10 cellular contexts compared by ENCODE assay signal in genomic region chr4:8871417-8872401, GRCh38. TPM values are rescaled to one million over a fixed set of nuclear protein-coding genes. Genes with fewer than 3 reads are reported as not detected.
A peak's percentile ranks its signal among the peaks of the same experiment; 100 is the strongest.
DNase-seq lines count a peak whose midpoint lies in the region; ATAC-seq and TF ChIP-seq lines count a peak whose summit lies in the region.
"Had no signal": no experiment of that assay in that cellular context is flagged by ENCODE, and none has a peak within 500 bp of the region (broad histone marks: within the 10 kb centered on the region; RNA-seq: fewer than 3 reads in every experiment).

TSS of gene HMX1 (minus strand) at chr4:8871839. CDS start at chr4:8871614, 225 bp downstream.

- H3K4me3 Mint-ChIP-seq in stimulated activated memory B cell treated with anti-CD40 and anti-IgM and Interleukin-4, amounts not matched to agents 10 μg/mL and 1 μg/mL and 100 μg/mL, for 72 hours: no peak within 1 kb of the TSS

- H3K36me3 Mint-ChIP-seq in stimulated activated memory B cell treated with anti-CD40 and anti-IgM and Interleukin-4, amounts not matched to agents 10 μg/mL and 1 μg/mL and 100 μg/mL, for 72 hours: peaks cover 6% of the 10 kb centered on the region

- intact Hi-C loops in tibial artery (cut with DNase I; ENCODE audit: low total_unique reads): no loop called here

- H3K4me1 Mint-ChIP-seq in stimulated activated memory B cell treated with anti-CD40 and anti-IgM and Interleukin-4, amounts not matched to agents 10 μg/mL and 1 μg/mL and 100 μg/mL, for 72 hours: peaks cover 3% of the 10 kb centered on the region

- H3K9me3 Mint-ChIP-seq in stimulated activated memory B cell treated with anti-CD40 and anti-IgM and Interleukin-4, amounts not matched to agents 10 μg/mL and 1 μg/mL and 100 μg/mL, for 72 hours: peaks cover 10% of the 10 kb centered on the region

- peaks cover 0 to 17% of the 10 kb centered on the region in 2 experiments; a peak in 1 of 3 replicates for H3K36me3 ChIP-seq in HEK293 (ENCODE audit: control insufficient read depth in 2 of 2, insufficient read depth in 1 of 2, low read length in 2 of 2)
- H3K36me3 ChIP-seq in mesodermal cell (ENCODE audit: control insufficient read depth, insufficient read depth, low read length): no peaks in the 10 kb centered on the region
- H3K36me3 ChIP-seq in tibial artery: no peaks in the 10 kb centered on the region

- TF ChIP-seq CTCF in HEK293 (tag by site-specific recombination; IDR thresholded peaks at IDR 0.05): no peak
- no peak for TF ChIP-seq CTCF in coronary artery (IDR thresholded peaks at IDR 0.05)
- TF ChIP-seq CTCF in tibial artery (IDR thresholded peaks at IDR 0.05): no peak

- H3K27ac ChIP-seq in HEK293 (ENCODE audit: extremely low read depth, low read depth, low read length): peak within 1 kb of the TSS; percentile 69; the same call in 1 of the 2 replicates
- no peak within 1 kb of the TSS for H3K27ac ChIP-seq in coronary artery
- H3K27ac ChIP-seq in mesodermal cell (ENCODE audit: low read depth, low read length, severe bottlenecking): no peak within 1 kb of the TSS
- H3K27ac ChIP-seq in tibial artery: no peak within 1 kb of the TSS

- WGBS in mesodermal cell (ENCODE audit: insufficient coverage in 2 of 2), 2 experiments: 0 to 1% methylated on average over 74 to 112 of the region's 134 CpGs

- CTCF ChIA-PET in HEK293 (lab: Yijun Ruan, JAX): no interaction called here

- H3K9me3 ChIP-seq in HEK293 (ENCODE audit: control insufficient read depth, insufficient read depth, low read depth, low read length): no peaks in the 10 kb centered on the region
- no peaks in the 10 kb centered on the region for H3K9me3 ChIP-seq in mesodermal cell (ENCODE audit: control insufficient read depth, low read length)
- H3K9me3 ChIP-seq in tibial artery: no peaks in the 10 kb centered on the region

- POLR2A ChIA-PET in HEK293 (lab: Yijun Ruan, JAX): no interaction called here

- ATAC-seq in stimulated activated memory B cell treated with anti-CD40 and anti-IgM and Interleukin-4, amounts not matched to agents 10 μg/mL and 1 μg/mL and 100 μg/mL, for 72 hours: no peak
- no peak for ATAC-seq in HG03097 (IDR thresholded peaks at IDR 0.05; ENCODE audit: low FRiP score, unreplicated experiment)

- peaks cover 0 to 96% of the 10 kb centered on the region in 2 donors for H3K27me3 ChIP-seq in tibial artery

- H3K27me3 Mint-ChIP-seq in stimulated activated memory B cell treated with anti-CD40 and anti-IgM and Interleukin-4, amounts not matched to agents 10 μg/mL and 1 μg/mL and 100 μg/mL, for 72 hours: peaks cover 86% of the 10 kb centered on the region

- DNase-seq in AG20443 (ENCODE audit: low spot score): peak; percentile 61
- no peak for DNase-seq in coronary artery (ENCODE audit: low spot score)
- no peak for DNase-seq in tibial artery
- no peak for DNase-seq in NCI-H510A treated with DMSO at 0.1 percent for 48 hours (lab: John Stamatoyannopoulos, UW)
- DNase-seq: KBM-7, NCI-H774 had no signal

- H3K27ac Mint-ChIP-seq in stimulated activated memory B cell treated with anti-CD40 and anti-IgM and Interleukin-4, amounts not matched to agents 10 μg/mL and 1 μg/mL and 100 μg/mL, for 72 hours: no peak within 1 kb of the TSS

- peak within 1 kb of the TSS; percentile 43 for H3K4me3 ChIP-seq in HEK293 (ENCODE audit: low read depth, low read length)
- peak within 1 kb of the TSS; percentile 62 for H3K4me3 ChIP-seq in coronary artery
- H3K4me3 ChIP-seq in mesodermal cell (ENCODE audit: extremely low read depth, insufficient read depth, low read length, poor library complexity, severe bottlenecking): peak within 1 kb of the TSS; percentile 5
- peak within 1 kb of the TSS in 1 of 2 donors; percentile 31 for H3K4me3 ChIP-seq in tibial artery

- no peaks in the 10 kb centered on the region for H3K4me1 ChIP-seq in HEK293 (ENCODE audit: control insufficient read depth, insufficient read depth, low read length)
- H3K4me1 ChIP-seq in mesodermal cell (ENCODE audit: control insufficient read depth, insufficient read depth, low read length, poor library complexity, severe bottlenecking): peaks cover 3% of the 10 kb centered on the region
- peaks cover 0 to 36% (median 21%) of the 10 kb centered on the region in 4 donors for H3K4me1 ChIP-seq in tibial artery

TF ChIP-seq in HEK293, 187 proteins besides CTCF, POLR2A, EP300 and RAD21 (continues in another document):
- TF ChIP-seq ZSCAN23 (tag by site-specific recombination; IDR thresholded peaks at IDR 0.05) (no peak), SP2 (tag by site-specific recombination; IDR thresholded peaks at IDR 0.05) (peak; percentile 88), PRDM10 (tag by site-specific recombination; IDR thresholded peaks at IDR 0.05) (0 out of 2 replicates have a peak, but pooled peaks have one; percentile 33), ZNF561 (tag by site-specific recombination; IDR thresholded peaks at IDR 0.05; ENCODE audit: borderline replicate concordance) (no peak), GLIS1 (tag by site-specific recombination; IDR thresholded peaks at IDR 0.05) (peak; percentile 54; the same call in 1 of the 2 replicates), ZNF341 (tag by site-specific recombination; IDR thresholded peaks at IDR 0.05; ENCODE audit: low read depth) (peak; percentile 37), ZNF658 (tag by site-specific recombination; IDR thresholded peaks at IDR 0.05) (no peak), ZEB2 (tag by site-specific recombination; IDR thresholded peaks at IDR 0.05) (0 out of 2 replicates have a peak, but pooled peaks have one; percentile 24), GLIS2 (tag by site-specific recombination; IDR thresholded peaks at IDR 0.05) (peak; percentile 80), ZNF335 (tag by site-specific recombination; conservative IDR thresholded peaks at IDR 0.05) (peak; percentile 83), ZSCAN4 (tag by site-specific recombination; IDR thresholded peaks at IDR 0.05) (peak; percentile 81), ZNF433 (tag by site-specific recombination; IDR thresholded peaks at IDR 0.05; ENCODE audit: low read depth) (no peak), ZNF398 (tag by site-specific recombination; IDR thresholded peaks at IDR 0.05) (no peak), ZNF140 (tag by site-specific recombination; IDR thresholded peaks at IDR 0.05) (no peak), ZNF776 (tag by site-specific recombination; IDR thresholded peaks at IDR 0.05; ENCODE audit: borderline replicate concordance) (no peak)

RNA-seq across cellular contexts. Expression of gene HMX1, which starts in this region (rescaled TPM):
- 0.44 TPM for polyA plus RNA-seq in mesodermal cell (2013, experiment 1 of 2)
- polyA plus RNA-seq in mesodermal cell (2013, experiment 2 of 2): 0.56 TPM
